28 cellular contexts compared by ENCODE assay signal in genomic region chr9:35754264-35754663, GRCh38. TPM values are rescaled to one million over a fixed set of nuclear protein-coding genes. Genes with fewer than 3 reads are reported as not detected.
A peak's percentile ranks its signal among the peaks of the same experiment; 100 is the strongest.
DNase-seq lines count a peak whose midpoint lies in the region; ATAC-seq and TF ChIP-seq lines count a peak whose summit lies in the region.
"Had no signal": no experiment of that assay in that cellular context is flagged by ENCODE, and none has a peak within 500 bp of the region (broad histone marks: within the 10 kb centered on the region; RNA-seq: fewer than 3 reads in every experiment).

MSMP (minus strand) TSS chr9:35754276; CDS start chr9:35754129, 147 bp downstream.

- H3K9me3 ChIP-seq in mesenchymal stem cell (ENCODE audit: control insufficient read depth, low read length) (no peaks in the 10 kb centered on the region), BE2C (no peaks in the 10 kb centered on the region)
- H3K9me3 ChIP-seq: breast epithelium, gastroesophageal sphincter had no signal

- H3K4me1 ChIP-seq in mesenchymal stem cell (ENCODE audit: control insufficient read depth, insufficient read depth, low read depth, low read length) (peaks cover 37% of the 10 kb centered on the region), BE2C (no peaks in the 10 kb centered on the region)

- no peaks in the 10 kb centered on the region for H3K27me3 Mint-ChIP-seq in activated naive CD8-positive, alpha-beta T cell
- H3K27me3 Mint-ChIP-seq in activated naive CD8-positive, alpha-beta T cell treated with anti-CD3 and anti-CD28 coated beads, Interleukin-2, amount 50 U/mL, for 24 hours = no peaks in the 10 kb centered on the region
- H3K27me3 Mint-ChIP-seq in activated naive CD8-positive, alpha-beta T cell treated with anti-CD3 and anti-CD28 coated beads for 36 hours = no peaks in the 10 kb centered on the region
- H3K27me3 Mint-ChIP-seq: activated CD8-positive, alpha-beta T cell treated with anti-CD3 and anti-CD28 coated beads for 36 hours; memory B cell; stimulated activated naive CD8-positive, alpha-beta T cell treated with anti-CD3 and anti-CD28 coated beads, Interleukin-15, amount 100 ng/mL, for 72 hours had no signal

- no peak for ATAC-seq in activated naive CD8-positive, alpha-beta T cell treated with anti-CD3 and anti-CD28 coated beads, Interleukin-2, amount 50 U/mL, for 24 hours
- ATAC-seq in GM21717 (IDR thresholded peaks at IDR 0.05; ENCODE audit: unreplicated experiment) = no peak
- ATAC-seq: activated CD8-positive, alpha-beta T cell treated with anti-CD3 and anti-CD28 coated beads for 36 hours; gastroesophageal sphincter; HepG2; stimulated activated naive CD8-positive, alpha-beta T cell treated with anti-CD3 and anti-CD28 coated beads, Interleukin-15, amount 100 ng/mL, for 72 hours had no signal

- H3K23ac ChIP-seq in mesenchymal stem cell (ENCODE audit: low read length in 2 of 2) = no peak within 1 kb of the TSS

- peak within 1 kb of the TSS; percentile 96 for H3K4me3 Mint-ChIP-seq in activated naive CD8-positive, alpha-beta T cell
- no peak within 1 kb of the TSS for H3K4me3 Mint-ChIP-seq in activated naive CD8-positive, alpha-beta T cell treated with anti-CD3 and anti-CD28 coated beads, Interleukin-2, amount 50 U/mL, for 24 hours
- no peak within 1 kb of the TSS for H3K4me3 Mint-ChIP-seq in activated naive CD8-positive, alpha-beta T cell treated with anti-CD3 and anti-CD28 coated beads for 36 hours
- H3K4me3 Mint-ChIP-seq: activated CD8-positive, alpha-beta T cell treated with anti-CD3 and anti-CD28 coated beads for 36 hours; memory B cell; stimulated activated naive CD8-positive, alpha-beta T cell treated with anti-CD3 and anti-CD28 coated beads, Interleukin-15, amount 100 ng/mL, for 72 hours had no signal

- H2BK12ac ChIP-seq in mesenchymal stem cell (ENCODE audit: low read length in 2 of 2) = no peak within 1 kb of the TSS

- peaks cover 10% of the 10 kb centered on the region for H3K36me3 Mint-ChIP-seq in activated naive CD8-positive, alpha-beta T cell
- peaks cover 15% of the 10 kb centered on the region for H3K36me3 Mint-ChIP-seq in activated naive CD8-positive, alpha-beta T cell treated with anti-CD3 and anti-CD28 coated beads, Interleukin-2, amount 50 U/mL, for 24 hours (ENCODE audit: low read depth)
- H3K36me3 Mint-ChIP-seq in activated naive CD8-positive, alpha-beta T cell treated with anti-CD3 and anti-CD28 coated beads for 36 hours = peaks cover 15% of the 10 kb centered on the region

- peaks cover 49% of the 10 kb centered on the region for H3K4me1 Mint-ChIP-seq in activated naive CD8-positive, alpha-beta T cell (ENCODE audit: low read depth)
- H3K4me1 Mint-ChIP-seq in activated naive CD8-positive, alpha-beta T cell treated with anti-CD3 and anti-CD28 coated beads, Interleukin-2, amount 50 U/mL, for 24 hours = peaks cover 43% of the 10 kb centered on the region
- peaks cover 29% of the 10 kb centered on the region for H3K4me1 Mint-ChIP-seq in activated naive CD8-positive, alpha-beta T cell treated with anti-CD3 and anti-CD28 coated beads for 36 hours

- no peak within 1 kb of the TSS for H3K18ac ChIP-seq in mesenchymal stem cell (ENCODE audit: low read depth in 1 of 2, low read length in 2 of 2)

- no peak within 1 kb of the TSS for H3K4me3 ChIP-seq in mesenchymal stem cell (ENCODE audit: insufficient read depth in 1 of 2, low read depth in 1 of 2, low read length in 2 of 2)
- no peak within 1 kb of the TSS for H3K4me3 ChIP-seq in BE2C (ENCODE audit: low read depth, low read length)
- H3K4me3 ChIP-seq: breast epithelium, gastroesophageal sphincter, SK-N-MC had no signal

- H3K9ac ChIP-seq in mesenchymal stem cell (ENCODE audit: low read length) = no peak within 1 kb of the TSS

- no peaks in the 10 kb centered on the region for H3K9me3 Mint-ChIP-seq in activated naive CD8-positive, alpha-beta T cell (ENCODE audit: low read depth)
- H3K9me3 Mint-ChIP-seq in activated naive CD8-positive, alpha-beta T cell treated with anti-CD3 and anti-CD28 coated beads, Interleukin-2, amount 50 U/mL, for 24 hours = no peaks in the 10 kb centered on the region
- H3K9me3 Mint-ChIP-seq in activated naive CD8-positive, alpha-beta T cell treated with anti-CD3 and anti-CD28 coated beads for 36 hours = no peaks in the 10 kb centered on the region
- H3K9me3 Mint-ChIP-seq: activated CD8-positive, alpha-beta T cell treated with anti-CD3 and anti-CD28 coated beads for 36 hours; memory B cell; stimulated activated naive CD8-positive, alpha-beta T cell treated with anti-CD3 and anti-CD28 coated beads, Interleukin-15, amount 100 ng/mL, for 72 hours had no signal

- no peak for DNase-seq in activated naive CD8-positive, alpha-beta T cell treated with anti-CD3 and anti-CD28 coated beads, Interleukin-2, amount 50 U/mL, for 24 hours
- no peak for DNase-seq in activated naive CD8-positive, alpha-beta T cell treated with anti-CD3 and anti-CD28 coated beads for 36 hours
- DNase-seq in mesenchymal stem cell (no peak), cerebellum (ENCODE audit: low spot score) (no peak), ACHN (no peak), BE2C (no peak)
- DNase-seq: activated CD4-positive, CD25-positive, alpha-beta regulatory T cell treated with anti-CD3 and anti-CD28 coated beads, Interleukin-2, amount 50 U/mL, for 72 hours; activated CD8-positive, alpha-beta T cell treated with anti-CD3 and anti-CD28 coated beads for 36 hours; activated gamma-delta T cell treated with Interleukin-2 at 50 U/mL for 16 hours; cortex of kidney; hippocampal formation; Kasumi-1; MV-4-11; NCI-H1436 treated with DMSO at 0.1 percent for 48 hours; NCI-H446 treated with DMSO at 0.1 percent for 48 hours; occipital lobe; stimulated activated naive CD8-positive, alpha-beta T cell treated with anti-CD3 and anti-CD28 coated beads, Interleukin-15, amount 100 ng/mL, for 72 hours had no signal

- H2BK5ac ChIP-seq in mesenchymal stem cell (ENCODE audit: low read depth, low read length, poor library complexity, severe bottlenecking) = no peak within 1 kb of the TSS

- peak within 1 kb of the TSS; percentile 30 for H3K27ac ChIP-seq in mesenchymal stem cell (ENCODE audit: low read length, poor library complexity, severe bottlenecking)
- H3K27ac ChIP-seq: breast epithelium, C4-2B, SK-N-MC had no signal

- H2AK5ac ChIP-seq in mesenchymal stem cell (ENCODE audit: low read length, severe bottlenecking) = peak within 1 kb of the TSS; percentile 55

- peaks cover 24% of the 10 kb centered on the region for H3K79me1 ChIP-seq in mesenchymal stem cell (replicated peaks; ENCODE audit: low read length, poor library complexity, severe bottlenecking)

- H2BK15ac ChIP-seq in mesenchymal stem cell (ENCODE audit: low read depth, poor library complexity, severe bottlenecking) = no peak within 1 kb of the TSS

- no peak within 1 kb of the TSS for H3K27ac Mint-ChIP-seq in activated naive CD8-positive, alpha-beta T cell
- H3K27ac Mint-ChIP-seq in activated naive CD8-positive, alpha-beta T cell treated with anti-CD3 and anti-CD28 coated beads, Interleukin-2, amount 50 U/mL, for 24 hours = no peak within 1 kb of the TSS
- peak within 1 kb of the TSS; percentile 12 for H3K27ac Mint-ChIP-seq in activated naive CD8-positive, alpha-beta T cell treated with anti-CD3 and anti-CD28 coated beads for 36 hours
- H3K27ac Mint-ChIP-seq: activated CD8-positive, alpha-beta T cell treated with anti-CD3 and anti-CD28 coated beads for 36 hours; memory B cell had no signal

- in situ Hi-C loops in ACHN (cut with HindIII; ENCODE audit: low pct_ligation_motif_present, low pct_unique_long_range_greater_than_20kb, low sequenced_read_pairs) = no loop called here

- no peak within 1 kb of the TSS for H3K14ac ChIP-seq in mesenchymal stem cell (ENCODE audit: low read length in 2 of 2)

- H2AFZ ChIP-seq in mesenchymal stem cell (ENCODE audit: low read depth, low read length) = no peak within 1 kb of the TSS

- H3K27me3 ChIP-seq in mesenchymal stem cell (ENCODE audit: control insufficient read depth in 1 of 2, insufficient read depth in 1 of 2, low read length in 2 of 2) (no peaks in the 10 kb centered on the region), BE2C (no peaks in the 10 kb centered on the region)
- H3K27me3 ChIP-seq: breast epithelium, gastroesophageal sphincter had no signal

- H4K91ac ChIP-seq in mesenchymal stem cell (ENCODE audit: low read length) = no peak within 1 kb of the TSS

- H3K4me2 ChIP-seq in mesenchymal stem cell (ENCODE audit: low read length, poor library complexity, severe bottlenecking) = no peak within 1 kb of the TSS

- TF ChIP-seq CTCF in BE2C (IDR thresholded peaks at IDR 0.05; ENCODE audit: low read depth, low read length) = no peak

- H2BK120ac ChIP-seq in mesenchymal stem cell (ENCODE audit: low read depth, low read length) = no peak within 1 kb of the TSS

- H3K36me3 ChIP-seq in mesenchymal stem cell (ENCODE audit: control insufficient read depth in 1 of 2, insufficient read depth in 2 of 2, low read depth in 1 of 2, low read length in 2 of 2) (peaks cover 38 to 52% of the 10 kb centered on the region in 2 experiments), BE2C (peaks cover 10% of the 10 kb centered on the region)
- H3K36me3 ChIP-seq: breast epithelium had no signal

- H3K4ac ChIP-seq in mesenchymal stem cell (ENCODE audit: low read depth in 1 of 2, low read length in 2 of 2) = no peak within 1 kb of the TSS

- H4K8ac ChIP-seq in mesenchymal stem cell (ENCODE audit: low read length) = no peak within 1 kb of the TSS

- WGBS in mesenchymal stem cell = 66% methylated on average over 3 of the region's 3 CpGs

RNA-seq across cellular contexts. Expression of gene MSMP, which starts in this region (rescaled TPM):
- under 1 TPM in 1 of 2 experiments, not detected in 1; 0.94 TPM for total RNA-seq in activated naive CD8-positive, alpha-beta T cell treated with anti-CD3 and anti-CD28 coated beads for 36 hours
- not detected for polyA plus RNA-seq in mesenchymal stem cell (2013, experiment 1 of 2)
- not detected for polyA plus RNA-seq in mesenchymal stem cell (2013, experiment 2 of 2)
- not detected for total RNA-seq in cerebellum
- polyA plus RNA-seq in BE2C (2012; ENCODE audit: insufficient read depth, insufficient read length, low read depth) = 2.2 TPM
- total RNA-seq: breast epithelium; H1; occipital lobe; skeletal muscle tissue; T-helper 1 cell treated with Interleukin-12 subunit alpha and Interleukin-12 subunit beta and Interleukin-4 antibody, amounts not matched to agents 30 ng/mL and 1 ng/mL, for 36 hours had no signal
